In genomic region chr12:125549171-125549570, GRCh38 we compare ENCODE assay signal across 27 cellular contexts.
"Had no signal": no experiment of that assay in that cellular context is flagged by ENCODE, and none has a peak within 500 bp of the region (broad histone marks: within the 10 kb centered on the region; RNA-seq: fewer than 3 reads in every experiment).

No MANE protein-coding gene starts in this region.

- H3K4me3 ChIP-seq: pancreas, prostate gland, right lobe of liver, sigmoid colon, suprapubic skin, testis, tibial artery, transverse colon, upper lobe of right lung, uterus had no signal

- H3K9me3 ChIP-seq: neutrophil, pancreas, prostate gland, right lobe of liver, sigmoid colon, testis, tibial artery, transverse colon, upper lobe of right lung, uterus had no signal

- DNase-seq: naive thymus-derived CD8-positive, alpha-beta T cell; pancreas; right cardiac atrium; right lobe of liver; sigmoid colon; small intestine; stimulated activated CD4-positive, alpha-beta T cell treated with anti-CD3 and anti-CD28 coated beads, Interleukin-12 subunit alpha, Interleukin-12 subunit beta, amount 100 ng/mL, for 4 hours; stimulated activated CD4-positive, alpha-beta T cell treated with anti-CD3 and anti-CD28 coated beads, Interleukin-1b, Interleukin-23, amount 100 ng/mL, for 48 hours; stimulated activated CD4-positive, alpha-beta T cell treated with anti-CD3 and anti-CD28 coated beads, Interleukin-4, amount 100 ng/mL, for 1 hour; stimulated activated CD4-positive, alpha-beta T cell treated with anti-CD3 and anti-CD28 coated beads, Interleukin-4, amount 100 ng/mL, for 4 hours; stimulated activated naive CD4-positive, alpha-beta T cell; stimulated activated naive CD8-positive, alpha-beta T cell treated with anti-CD3 and anti-CD28 coated beads, Interleukin-15, amount 100 ng/mL, for 72 hours; stimulated activated naive CD8-positive, alpha-beta T cell treated with anti-CD3 and anti-CD28 coated beads, Interleukin-15, Interleukin-2, amounts not matched to agents 100 U/mL and 50 U/mL, for 24 hours; substantia nigra; testis; tibial artery; transverse colon; upper lobe of right lung; uterus had no signal

- H3K9me3 Mint-ChIP-seq: natural killer cell treated with Interleukin-12 subunit alpha and Interleukin-12 subunit beta and Interleukin-15 and Interleukin-18, amount 100 ng/mL, for 72 hours; type B pancreatic cell had no signal

- H3K27ac ChIP-seq: neutrophil, pancreas, prostate gland, right lobe of liver, sigmoid colon, suprapubic skin, testis, tibial artery, transverse colon, upper lobe of right lung, uterus had no signal

- H3K36me3 Mint-ChIP-seq: naive thymus-derived CD8-positive, alpha-beta T cell; natural killer cell treated with Interleukin-12 subunit alpha and Interleukin-12 subunit beta and Interleukin-15 and Interleukin-18, amount 100 ng/mL, for 72 hours; stimulated activated memory B cell treated with anti-CD40 and anti-IgM and Interleukin-4, amounts not matched to agents 10 μg/mL and 1 μg/mL and 100 μg/mL, for 72 hours; type B pancreatic cell had no signal

- H3K27ac Mint-ChIP-seq: natural killer cell treated with Interleukin-12 subunit alpha and Interleukin-12 subunit beta and Interleukin-15 and Interleukin-18, amount 100 ng/mL, for 72 hours; stimulated activated memory B cell treated with anti-CD40 and anti-IgM and Interleukin-4, amounts not matched to agents 10 μg/mL and 1 μg/mL and 100 μg/mL, for 72 hours; stimulated activated naive CD8-positive, alpha-beta T cell treated with anti-CD3 and anti-CD28 coated beads, Interleukin-15, amount 100 ng/mL, for 72 hours; type B pancreatic cell had no signal

- H3K36me3 ChIP-seq: neutrophil, pancreas, prostate gland, right lobe of liver, sigmoid colon, suprapubic skin, tibial artery, transverse colon, upper lobe of right lung, uterus had no signal

- H3K27me3 Mint-ChIP-seq: stimulated activated memory B cell treated with anti-CD40 and anti-IgM and Interleukin-4, amounts not matched to agents 10 μg/mL and 1 μg/mL and 100 μg/mL, for 72 hours; stimulated activated naive CD8-positive, alpha-beta T cell treated with anti-CD3 and anti-CD28 coated beads, Interleukin-15, amount 100 ng/mL, for 72 hours had no signal

- H3K4me1 ChIP-seq: pancreas, prostate gland, right lobe of liver, sigmoid colon, suprapubic skin, testis, tibial artery, transverse colon, upper lobe of right lung, uterus had no signal

- H3K4me3 Mint-ChIP-seq: naive thymus-derived CD8-positive, alpha-beta T cell; natural killer cell treated with Interleukin-12 subunit alpha and Interleukin-12 subunit beta and Interleukin-15 and Interleukin-18, amount 100 ng/mL, for 72 hours; nephron progenitor cell; neural crest cell; stimulated activated memory B cell treated with anti-CD40 and anti-IgM and Interleukin-4, amounts not matched to agents 10 μg/mL and 1 μg/mL and 100 μg/mL, for 72 hours; stimulated activated naive CD8-positive, alpha-beta T cell treated with anti-CD3 and anti-CD28 coated beads, Interleukin-15, amount 100 ng/mL, for 72 hours; type B pancreatic cell had no signal

- H3K27me3 ChIP-seq: neutrophil, pancreas, right lobe of liver, sigmoid colon, suprapubic skin, testis, tibial artery, transverse colon, upper lobe of right lung, uterus had no signal

- H3K4me1 Mint-ChIP-seq: naive thymus-derived CD8-positive, alpha-beta T cell; stimulated activated memory B cell treated with anti-CD40 and anti-IgM and Interleukin-4, amounts not matched to agents 10 μg/mL and 1 μg/mL and 100 μg/mL, for 72 hours; stimulated activated naive CD8-positive, alpha-beta T cell treated with anti-CD3 and anti-CD28 coated beads, Interleukin-15, amount 100 ng/mL, for 72 hours had no signal
